ENCODE assay signal across 22 cellular contexts in genomic region chr14:87632796-87633195, GRCh38.
"Had no signal": no experiment of that assay in that cellular context is flagged by ENCODE, and none has a peak within 500 bp of the region (broad histone marks: within the 10 kb centered on the region; RNA-seq: fewer than 3 reads in every experiment).

No MANE protein-coding gene starts in this region.

- H3K27me3 ChIP-seq: MG63 had no signal

- H3K4me2 ChIP-seq: SK-N-SH had no signal

- DNase-seq: IMR-90, Karpas-422, KG1, MG63, NCI-H1092 treated with DMSO at 0.1 percent for 48 hours, NCI-H1436, NCI-H1694, NCI-H187 treated with DMSO at 0.1 percent for 48 hours, NCI-H2029 treated with DMSO at 0.1 percent for 48 hours, NCI-H2107, NCI-H2171, NCI-H226, NCI-H446, NCI-H510A, NCI-H524 treated with DMSO at 0.1 percent for 48 hours, NCI-H69, NCI-H774, Right ventricle myocardium superior, RPMI8226, SIG-M5, SK-N-SH had no signal

- ATAC-seq: HepG2 had no signal

- H3K4me3 ChIP-seq: MG63 had no signal

- H3K36me3 ChIP-seq: MG63 had no signal

- H3K9me3 ChIP-seq: MG63, SK-N-SH had no signal

- H3K9ac ChIP-seq: SK-N-SH had no signal
